Comparison of ENCODE assay signal across 23 cellular contexts in the genomic region with DNA sequence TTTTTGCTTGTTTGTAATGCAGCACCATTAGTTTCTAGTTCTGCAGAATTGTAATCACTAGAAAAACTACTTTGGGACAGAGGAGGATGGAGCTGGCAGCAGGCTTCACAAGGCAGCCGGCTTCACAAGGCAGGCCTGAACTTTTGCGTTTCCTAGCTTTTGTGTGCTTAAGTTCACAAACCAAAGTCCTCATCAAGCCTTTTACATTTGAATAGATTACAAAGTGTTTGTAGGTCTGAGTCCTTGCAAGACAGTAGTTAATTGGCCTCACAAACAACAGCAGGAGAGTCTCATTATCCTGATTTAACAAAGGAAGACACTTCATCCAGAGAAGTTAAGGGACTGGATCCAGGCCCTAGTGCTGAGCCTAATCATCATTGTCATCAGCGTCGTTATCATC.
"Had no signal": no experiment of that assay in that cellular context is flagged by ENCODE, and none has a peak within 500 bp of the region (broad histone marks: within the 10 kb centered on the region; RNA-seq: fewer than 3 reads in every experiment).

No MANE protein-coding gene starts in this region.

- H2AFZ ChIP-seq: parathyroid adenoma had no signal

- H3K4me3 Mint-ChIP-seq: activated CD4-positive, alpha-beta memory T cell treated with anti-CD3 and anti-CD28 coated beads, Interleukin-2, amount 10 ng/mL, durations not matched to agents 7 days and 5 days; activated CD4-positive, alpha-beta T cell treated with anti-CD3 and anti-CD28 coated beads, Interleukin-2, amount 10 ng/mL, durations not matched to agents 24 days and 14 days; activated naive CD4-positive, alpha-beta T cell treated with anti-CD3 and anti-CD28 coated beads, Interleukin-2, amount 10 ng/mL, durations not matched to agents 7 days and 5 days; activated naive CD8-positive, alpha-beta T cell treated with anti-CD3 and anti-CD28 coated beads, Interleukin-2, amount 50 U/mL, for 24 hours; activated T-cell treated with anti-CD3 and anti-CD28 coated beads, Interleukin-2, amount 50 U/mL, for 72 hours; natural killer cell treated with Interleukin-12 subunit alpha and Interleukin-12 subunit beta and Interleukin-15 and Interleukin-18, amount 100 ng/mL, for 72 hours; stimulated activated naive CD8-positive, alpha-beta T cell treated with anti-CD3 and anti-CD28 coated beads, Interleukin-15, Interleukin-2, amounts not matched to agents 100 ng/mL and 50 ng/mL, for 24 hours had no signal

- H3K36me3 ChIP-seq: gastroesophageal sphincter, heart left ventricle, right lobe of liver, thyroid gland had no signal

- H3K27me3 ChIP-seq: gastroesophageal sphincter, heart left ventricle, right lobe of liver, thyroid gland had no signal

- DNase-seq: activated CD4-positive, alpha-beta memory T cell treated with anti-CD3 and anti-CD28 coated beads, Interleukin-2, amount 10 ng/mL, durations not matched to agents 7 days and 5 days; activated CD4-positive, alpha-beta T cell treated with anti-CD3 and anti-CD28 coated beads, Interleukin-2, amount 10 ng/mL, durations not matched to agents 24 days and 14 days; activated effector memory CD4-positive, alpha-beta T cell treated with Interleukin-2 at 50 U/mL for 16 hours; activated naive CD4-positive, alpha-beta T cell treated with anti-CD3 and anti-CD28 coated beads, Interleukin-2, amount 10 ng/mL, durations not matched to agents 7 days and 5 days; activated naive CD8-positive, alpha-beta T cell treated with anti-CD3 and anti-CD28 coated beads, Interleukin-2, amount 50 U/mL, for 24 hours; activated T-cell treated with anti-CD3 and anti-CD28 coated beads, Interleukin-2, amount 50 U/mL, for 72 hours; cerebellar nuclear complex; cortex of kidney; heart left ventricle; left ventricle myocardium superior; mammary epithelial cell; right lobe of liver; stimulated activated CD4-positive, alpha-beta T cell treated with anti-CD3 and anti-CD28 coated beads, Interleukin-1b, Interleukin-23, amount 100 ng/mL, for 48 hours; substantia nigra; T-helper 2 cell; thyroid gland had no signal

- H3K9me3 ChIP-seq: gastroesophageal sphincter, heart left ventricle, right lobe of liver, thyroid gland had no signal

- H3K79me2 ChIP-seq: parathyroid adenoma had no signal

- H3K27ac Mint-ChIP-seq: activated CD4-positive, alpha-beta memory T cell treated with anti-CD3 and anti-CD28 coated beads, Interleukin-2, amount 10 ng/mL, durations not matched to agents 7 days and 5 days; activated CD4-positive, alpha-beta T cell treated with anti-CD3 and anti-CD28 coated beads, Interleukin-2, amount 10 ng/mL, durations not matched to agents 24 days and 14 days; activated naive CD4-positive, alpha-beta T cell treated with anti-CD3 and anti-CD28 coated beads, Interleukin-2, amount 10 ng/mL, durations not matched to agents 7 days and 5 days; activated naive CD8-positive, alpha-beta T cell treated with anti-CD3 and anti-CD28 coated beads, Interleukin-2, amount 50 U/mL, for 24 hours; activated T-cell treated with anti-CD3 and anti-CD28 coated beads, Interleukin-2, amount 50 U/mL, for 72 hours; natural killer cell treated with Interleukin-12 subunit alpha and Interleukin-12 subunit beta and Interleukin-15 and Interleukin-18, amount 100 ng/mL, for 72 hours; stimulated activated naive CD8-positive, alpha-beta T cell treated with anti-CD3 and anti-CD28 coated beads, Interleukin-15, Interleukin-2, amounts not matched to agents 100 ng/mL and 50 ng/mL, for 24 hours had no signal

- H3K27ac ChIP-seq: epithelial cell of prostate, gastroesophageal sphincter, heart left ventricle, parathyroid adenoma, right lobe of liver, skin epidermis, thyroid gland had no signal

- H3K36me3 Mint-ChIP-seq: activated naive CD4-positive, alpha-beta T cell treated with anti-CD3 and anti-CD28 coated beads, Interleukin-2, amount 10 ng/mL, durations not matched to agents 7 days and 5 days; natural killer cell treated with Interleukin-12 subunit alpha and Interleukin-12 subunit beta and Interleukin-15 and Interleukin-18, amount 100 ng/mL, for 72 hours had no signal

- ATAC-seq: activated CD4-positive, CD25-positive, alpha-beta regulatory T cell treated with anti-CD3 and anti-CD28 coated beads, Interleukin-2, amount 50 U/mL, for 24 hours; activated naive CD8-positive, alpha-beta T cell treated with anti-CD3 and anti-CD28 coated beads, Interleukin-2, amount 50 U/mL, for 24 hours; activated T-cell treated with anti-CD3 and anti-CD28 coated beads, Interleukin-2, amount 50 U/mL, for 72 hours; gastroesophageal sphincter; heart left ventricle; left ventricle myocardium superior; natural killer cell treated with Interleukin-12 subunit alpha and Interleukin-12 subunit beta and Interleukin-15 and Interleukin-18, amount 100 ng/mL, for 72 hours; right lobe of liver had no signal

- H3K4me1 ChIP-seq: gastroesophageal sphincter, heart left ventricle, parathyroid adenoma, right lobe of liver, thyroid gland had no signal

- H3K27me3 Mint-ChIP-seq: activated CD4-positive, alpha-beta memory T cell treated with anti-CD3 and anti-CD28 coated beads, Interleukin-2, amount 10 ng/mL, durations not matched to agents 7 days and 5 days; activated CD4-positive, alpha-beta T cell treated with anti-CD3 and anti-CD28 coated beads, Interleukin-2, amount 10 ng/mL, durations not matched to agents 24 days and 14 days; activated naive CD4-positive, alpha-beta T cell treated with anti-CD3 and anti-CD28 coated beads, Interleukin-2, amount 10 ng/mL, durations not matched to agents 7 days and 5 days; activated naive CD8-positive, alpha-beta T cell treated with anti-CD3 and anti-CD28 coated beads, Interleukin-2, amount 50 U/mL, for 24 hours; stimulated activated naive CD8-positive, alpha-beta T cell treated with anti-CD3 and anti-CD28 coated beads, Interleukin-15, Interleukin-2, amounts not matched to agents 100 ng/mL and 50 ng/mL, for 24 hours had no signal

- H3K9me3 Mint-ChIP-seq: activated T-cell treated with anti-CD3 and anti-CD28 coated beads, Interleukin-2, amount 50 U/mL, for 72 hours; natural killer cell treated with Interleukin-12 subunit alpha and Interleukin-12 subunit beta and Interleukin-15 and Interleukin-18, amount 100 ng/mL, for 72 hours; stimulated activated naive CD8-positive, alpha-beta T cell treated with anti-CD3 and anti-CD28 coated beads, Interleukin-15, Interleukin-2, amounts not matched to agents 100 ng/mL and 50 ng/mL, for 24 hours had no signal

- H3K9ac ChIP-seq: parathyroid adenoma had no signal

- H3K4me3 ChIP-seq: gastroesophageal sphincter, heart left ventricle, right lobe of liver, skin epidermis, thyroid gland had no signal

- H3K4me1 Mint-ChIP-seq: activated CD4-positive, alpha-beta memory T cell treated with anti-CD3 and anti-CD28 coated beads, Interleukin-2, amount 10 ng/mL, durations not matched to agents 7 days and 5 days; activated CD4-positive, alpha-beta T cell treated with anti-CD3 and anti-CD28 coated beads, Interleukin-2, amount 10 ng/mL, durations not matched to agents 24 days and 14 days; activated naive CD4-positive, alpha-beta T cell treated with anti-CD3 and anti-CD28 coated beads, Interleukin-2, amount 10 ng/mL, durations not matched to agents 7 days and 5 days; activated naive CD8-positive, alpha-beta T cell treated with anti-CD3 and anti-CD28 coated beads, Interleukin-2, amount 50 U/mL, for 24 hours had no signal
